In genomic region chr7:147879116-147879750, GRCh38 we compare ENCODE assay signal across 17 cellular contexts.
"Had no signal": no experiment of that assay in that cellular context is flagged by ENCODE, and none has a peak within 500 bp of the region (broad histone marks: within the 10 kb centered on the region; RNA-seq: fewer than 3 reads in every experiment).

No MANE protein-coding gene starts in this region.

- H3K4me1 Mint-ChIP-seq: activated CD4-positive, alpha-beta T cell treated with anti-CD3 and anti-CD28 coated beads, Interleukin-2, amount 10 ng/mL, durations not matched to agents 7 days and 5 days; activated T-helper 17 cell treated with anti-CD3 and anti-CD28 coated beads, Interleukin-2, amount 50 U/mL, for 72 hours; endodermal cell; neural crest cell; T-helper 17 cell had no signal

- H3K4me3 ChIP-seq: adrenal gland, thyroid gland had no signal

- H3K27ac Mint-ChIP-seq: activated CD4-positive, alpha-beta T cell treated with anti-CD3 and anti-CD28 coated beads, Interleukin-2, amount 10 ng/mL, durations not matched to agents 7 days and 5 days; activated naive CD4-positive, alpha-beta T cell treated with anti-CD3 and anti-CD28 coated beads for 36 hours; activated T-helper 17 cell treated with anti-CD3 and anti-CD28 coated beads, Interleukin-2, amount 50 U/mL, for 72 hours; endodermal cell; stimulated activated naive CD8-positive, alpha-beta T cell treated with anti-CD3 and anti-CD28 coated beads, Interleukin-15, Interleukin-2, amounts not matched to agents 100 ng/mL and 50 ng/mL, for 24 hours; T-helper 17 cell had no signal

- ATAC-seq: activated T-helper 17 cell treated with anti-CD3 and anti-CD28 coated beads, Interleukin-2, amount 50 U/mL, for 72 hours; left ventricle myocardium superior; T-helper 17 cell had no signal

- H3K36me3 ChIP-seq: adrenal gland, thyroid gland had no signal

- H3K27ac ChIP-seq: adrenal gland, thyroid gland had no signal

- H3K9me3 Mint-ChIP-seq: activated CD4-positive, alpha-beta T cell treated with anti-CD3 and anti-CD28 coated beads, Interleukin-2, amount 10 ng/mL, durations not matched to agents 7 days and 5 days; activated naive CD4-positive, alpha-beta T cell treated with anti-CD3 and anti-CD28 coated beads for 36 hours had no signal

- H3K9me3 ChIP-seq: adrenal gland, thyroid gland had no signal

- H3K27me3 Mint-ChIP-seq: activated CD4-positive, alpha-beta T cell treated with anti-CD3 and anti-CD28 coated beads, Interleukin-2, amount 10 ng/mL, durations not matched to agents 7 days and 5 days; activated T-helper 17 cell treated with anti-CD3 and anti-CD28 coated beads, Interleukin-2, amount 50 U/mL, for 72 hours; T-helper 17 cell had no signal

- H3K4me3 Mint-ChIP-seq: activated CD4-positive, alpha-beta T cell treated with anti-CD3 and anti-CD28 coated beads, Interleukin-2, amount 10 ng/mL, durations not matched to agents 7 days and 5 days; activated naive CD4-positive, alpha-beta T cell treated with anti-CD3 and anti-CD28 coated beads for 36 hours; activated T-helper 17 cell treated with anti-CD3 and anti-CD28 coated beads, Interleukin-2, amount 50 U/mL, for 72 hours; endodermal cell; neural crest cell; stimulated activated naive CD8-positive, alpha-beta T cell treated with anti-CD3 and anti-CD28 coated beads, Interleukin-15, Interleukin-2, amounts not matched to agents 100 ng/mL and 50 ng/mL, for 24 hours; T-helper 17 cell had no signal

- H3K27me3 ChIP-seq: adrenal gland, thyroid gland had no signal

- H3K4me1 ChIP-seq: adrenal gland, thyroid gland had no signal

- DNase-seq: activated CD4-positive, alpha-beta T cell treated with anti-CD3 and anti-CD28 coated beads, Interleukin-2, amount 10 ng/mL, durations not matched to agents 7 days and 5 days; activated CD4-positive, CD25-positive, alpha-beta regulatory T cell; activated CD8-positive, alpha-beta memory T cell treated with anti-CD3 and anti-CD28 coated beads for 24 hours; activated naive CD4-positive, alpha-beta T cell treated with anti-CD3 and anti-CD28 coated beads for 36 hours; adrenal gland; central memory CD4-positive, alpha-beta T cell; endodermal cell; erythroblast; left ventricle myocardium superior; mesendoderm; stimulated activated CD4-positive, alpha-beta T cell treated with anti-CD3 and anti-CD28 coated beads, Interleukin-15, amount 100 ng/mL, for 24 hours; stimulated activated CD4-positive, alpha-beta T cell treated with anti-CD3 and anti-CD28 coated beads, Interleukin-4, amount 100 ng/mL, for 24 hours; T-helper 17 cell; thyroid gland had no signal
